In the genomic region with DNA sequence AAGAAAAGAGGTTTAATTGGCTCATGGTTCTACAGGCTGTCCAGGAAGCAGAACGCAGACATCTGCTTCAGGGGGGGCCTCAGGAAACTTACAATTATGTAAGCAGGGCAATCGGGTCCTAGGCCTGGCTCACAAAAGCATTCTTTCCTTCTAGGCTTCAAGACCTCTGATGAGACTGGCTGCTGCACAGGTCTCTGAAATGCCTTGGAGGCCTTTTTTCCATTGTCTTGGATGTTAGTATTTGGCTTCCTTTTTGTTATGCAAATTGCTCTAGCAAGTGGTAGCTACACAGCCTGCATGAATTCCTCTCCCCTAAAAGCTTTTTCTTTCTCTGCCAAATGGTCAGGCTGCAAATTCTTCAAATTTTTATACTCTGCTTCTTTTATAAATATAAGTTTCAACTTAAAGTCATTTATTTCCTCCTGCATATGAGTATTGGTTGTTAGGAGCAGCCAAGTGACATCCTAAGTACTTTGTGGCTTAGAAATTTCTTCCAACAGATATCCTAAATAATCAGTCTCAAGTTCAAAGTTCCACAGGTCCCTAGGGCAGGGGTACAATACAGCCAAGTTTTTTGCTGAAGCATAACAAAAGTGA, we compare ENCODE assay signal across 29 cellular contexts.
DNase-seq lines count a peak whose midpoint lies in the region; ATAC-seq and TF ChIP-seq lines count a peak whose summit lies in the region.
"Had no signal": no experiment of that assay in that cellular context is flagged by ENCODE, and none has a peak within 500 bp of the region (broad histone marks: within the 10 kb centered on the region; RNA-seq: fewer than 3 reads in every experiment).

No MANE protein-coding gene starts in this region.

- TF ChIP-seq CTCF in choroid plexus epithelial cell (conservative IDR thresholded peaks at IDR 0.05; ENCODE audit: low read depth, low read length): no peak

- H3K9ac ChIP-seq in HUES6 (ENCODE audit: low read length) (peak overlapping the region; percentile 39), iPS-18a (ENCODE audit: low read length) (peak overlapping the region; percentile 19)

- H3K4me1 ChIP-seq in HUES6 (ENCODE audit: control insufficient read depth, insufficient read depth, low read length) (peaks cover 20% of the 10 kb centered on the region), iPS-18a (ENCODE audit: control insufficient read depth, low read depth, low read length) (peaks cover 21% of the 10 kb centered on the region)
- H3K4me1 ChIP-seq: adrenal gland had no signal

- H3K9me3 ChIP-seq in HUES6 (ENCODE audit: control insufficient read depth, insufficient read depth, low read depth, low read length): no peaks in the 10 kb centered on the region; the same call in 1 of the 2 replicates
- H3K9me3 ChIP-seq in iPS-18a (ENCODE audit: control insufficient read depth, low read depth, low read length): no peaks in the 10 kb centered on the region
- H3K9me3 ChIP-seq: adrenal gland, BE2C, transverse colon had no signal

- H3K27me3 ChIP-seq in HUES6 (ENCODE audit: control insufficient read depth, insufficient read depth, low read length) (no peaks in the 10 kb centered on the region), iPS-18a (ENCODE audit: control insufficient read depth, insufficient read depth, low read length) (no peaks in the 10 kb centered on the region)
- H3K27me3 ChIP-seq: adrenal gland, BE2C, transverse colon had no signal

- no peak for ATAC-seq in GM18867 (IDR thresholded peaks at IDR 0.05; ENCODE audit: unreplicated experiment)
- no peak for ATAC-seq in activated CD4-positive, CD25-positive, alpha-beta regulatory T cell treated with anti-CD3 and anti-CD28 coated beads, Interleukin-2, amount 50 U/mL, for 24 hours
- ATAC-seq: CD8-positive, alpha-beta T cell; naive thymus-derived CD4-positive, alpha-beta T cell; Right ventricle myocardium inferior; sciatic nerve had no signal

- H3K27ac ChIP-seq in HUES6 (ENCODE audit: low read depth, low read length) (peak overlapping the region; percentile 80), iPS-18a (ENCODE audit: low read length) (no peak overlapping the region)
- H3K27ac ChIP-seq: adrenal gland, transverse colon had no signal

- H3K36me3 ChIP-seq in HUES6 (ENCODE audit: control insufficient read depth, insufficient read depth, low read length) (no peaks in the 10 kb centered on the region), iPS-18a (ENCODE audit: control insufficient read depth, low read depth, low read length) (no peaks in the 10 kb centered on the region)
- H3K36me3 ChIP-seq: adrenal gland, BE2C, transverse colon had no signal

- H3K4me3 ChIP-seq in HUES6 (ENCODE audit: low read depth, low read length) (no peak overlapping the region), choroid plexus epithelial cell (ENCODE audit: low read depth, low read length) (no peak overlapping the region), iPS-18a (ENCODE audit: low read length) (peak overlapping the region; percentile 33)
- H3K4me3 ChIP-seq: adrenal gland, transverse colon had no signal

- DNase-seq in DMS114 treated with DMSO at 0.1 percent for 48 hours (lab: John Stamatoyannopoulos, UW; ENCODE audit: unreplicated experiment): peak; percentile 62
- peak; percentile 17 for DNase-seq in choroid plexus epithelial cell (ENCODE audit: low read depth)
- no peak for DNase-seq in activated effector memory CD4-positive, alpha-beta T cell treated with anti-CD3 and anti-CD28 coated beads, Interleukin-2, amount 50 U/mL, for 16 hours
- no peak for DNase-seq in stimulated activated naive CD4-positive, alpha-beta T cell (lab: John Stamatoyannopoulos, UW)
- DNase-seq: ACHN; activated CD4-positive, alpha-beta memory T cell treated with anti-CD3 and anti-CD28 coated beads, Interleukin-2, amount 10 ng/mL, durations not matched to agents 7 days and 5 days; activated CD8-positive, alpha-beta memory T cell treated with anti-CD3 and anti-CD28 coated beads, Interleukin-2, amount 50 U/mL, for 48 hours; activated naive CD4-positive, alpha-beta T cell treated with anti-CD3 and anti-CD28 coated beads, Interleukin-2, amount 10 ng/mL, durations not matched to agents 7 days and 5 days; adrenal gland; BE2C; CD8-positive, alpha-beta T cell; EL; H7; hippocampal formation; IMR-90; midbrain; naive thymus-derived CD4-positive, alpha-beta T cell; NCI-H1048; NCI-H524 treated with DMSO at 0.1 percent for 48 hours; nucleus accumbens; stimulated activated CD4-positive, alpha-beta T cell treated with anti-CD3 and anti-CD28 coated beads, Interleukin-4, amount 100 ng/mL, for 24 hours; T-helper 2 cell; transverse colon had no signal

Comparison
In these comparisons a context has a peak if more than half of its experiments do, and no peak if none do; other contexts are left out.
1. DNase-seq: peak in DMS114 treated with DMSO at 0.1 percent for 48 hours (single experiment) and choroid plexus epithelial cell (single experiment); none in activated effector memory CD4-positive, alpha-beta T cell treated with anti-CD3 and anti-CD28 coated beads, Interleukin-2, amount 50 U/mL, for 16 hours (single experiment) and stimulated activated naive CD4-positive, alpha-beta T cell (0 of 6).